ENCODE assay signal across 8 cellular contexts in genomic region chr19:38514812-38515633, GRCh38.
DNase-seq lines count a peak whose midpoint lies in the region; ATAC-seq, FAIRE-seq and TF ChIP-seq lines count a peak whose summit lies in the region.

No MANE protein-coding gene starts in this region.

- FAIRE-seq in GM19239 (lab: Jason Lieb, UNC): peak; percentile 82

- H3K4me3 ChIP-seq in choroid plexus epithelial cell (ENCODE audit: low read depth, low read length): no peak overlapping the region
- no peak overlapping the region for H3K4me3 ChIP-seq in right lobe of liver

- no peaks in the 10 kb centered on the region for H3K27me3 ChIP-seq in right lobe of liver

- no peak for TF ChIP-seq POLR2A in right lobe of liver (IDR thresholded peaks at IDR 0.05)

- peak; percentile 74 to 90 (median 86) for ATAC-seq in right lobe of liver
- no peak for ATAC-seq in GM18873 (IDR thresholded peaks at IDR 0.05; ENCODE audit: low FRiP score, unreplicated experiment)

- peak; percentile 82 for DNase-seq in AG08395 (ENCODE audit: low spot score)
- DNase-seq in GM19239 (ENCODE audit: insufficient read length, low spot score): peak; percentile 97
- peak; percentile 14 for DNase-seq in NCI-H2196 treated with DMSO at 0.1 percent for 48 hours (lab: John Stamatoyannopoulos, UW; ENCODE audit: unreplicated experiment)
- peak; percentile 85 for DNase-seq in activated CD4-positive, alpha-beta T cell treated with anti-CD3 and anti-CD28 coated beads for 48 hours
- peak; percentile 63 for DNase-seq in choroid plexus epithelial cell (ENCODE audit: low read depth)
- peak in 2 of 3 donors; percentile 66 to 71 for DNase-seq in right lobe of liver
- DNase-seq in stimulated activated CD4-positive, alpha-beta T cell treated with anti-CD3 and anti-CD28 coated beads, TNF-alpha, amount 100 ng/mL, for 48 hours (ENCODE audit: low read depth in 3 of 3): peak; percentile 55 to 67 (median 62)

- 31% methylated on average over 13 of the region's 32 CpGs for WGBS in right lobe of liver (ENCODE audit: insufficient coverage, low coverage, low lambda C conversion rate, missing lambda C conversion rate)

- intact Hi-C loops in right lobe of liver (cut with DNase I): no loop called here

- no peaks in the 10 kb centered on the region for H3K36me3 ChIP-seq in right lobe of liver

- no peaks in the 10 kb centered on the region for H3K4me1 ChIP-seq in right lobe of liver

- H3K27ac ChIP-seq in right lobe of liver: no peak overlapping the region

- TF ChIP-seq CTCF in choroid plexus epithelial cell (conservative IDR thresholded peaks at IDR 0.05; ENCODE audit: low read depth, low read length): peak; percentile 85
- peak; percentile 63 to 87 (median 76) for TF ChIP-seq CTCF in right lobe of liver (IDR thresholded peaks at IDR 0.05)

- no peaks in the 10 kb centered on the region for H3K9me3 ChIP-seq in right lobe of liver

Comparison
In these comparisons a context has a peak if more than half of its experiments do, and no peak if none do; other contexts are left out.
1. DNase-seq: peak in every context shown above with its lines; median percentile 97 in GM19239; 85 in activated CD4-positive, alpha-beta T cell treated with anti-CD3 and anti-CD28 coated beads for 48 hours; 82 in AG08395; 68 in right lobe of liver; 63 in choroid plexus epithelial cell; 62 in stimulated activated CD4-positive, alpha-beta T cell treated with anti-CD3 and anti-CD28 coated beads, TNF-alpha, amount 100 ng/mL, for 48 hours; 14 in NCI-H2196 treated with DMSO at 0.1 percent for 48 hours.